In the genomic region with DNA sequence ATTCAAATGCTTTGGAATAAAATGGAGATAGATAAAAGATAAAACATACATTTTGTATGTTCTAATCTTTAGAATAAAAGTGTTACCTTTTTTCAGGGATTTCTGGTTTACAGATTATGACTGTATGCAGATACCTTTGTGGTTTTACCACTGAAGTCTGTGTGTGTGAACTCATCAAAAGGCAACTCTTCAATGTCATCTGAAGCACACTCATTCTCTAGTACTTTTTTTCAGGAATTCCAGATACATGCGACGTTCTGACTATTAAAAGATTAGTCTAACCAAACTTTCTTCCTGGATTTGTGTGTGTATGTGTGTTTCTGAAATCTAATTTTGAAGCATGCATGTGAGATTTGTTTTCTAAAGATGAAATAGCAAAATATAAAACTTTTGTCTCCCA, we compare ENCODE assay signal across 1 cellular context.
TF ChIP-seq lines count a peak whose summit lies in the region.

No MANE protein-coding gene starts in this region.

TF ChIP-seq in IMR-90, 13 proteins besides CTCF, POLR2A, EP300 and RAD21 (continued from another document):
- TF ChIP-seq, protein P1, sequence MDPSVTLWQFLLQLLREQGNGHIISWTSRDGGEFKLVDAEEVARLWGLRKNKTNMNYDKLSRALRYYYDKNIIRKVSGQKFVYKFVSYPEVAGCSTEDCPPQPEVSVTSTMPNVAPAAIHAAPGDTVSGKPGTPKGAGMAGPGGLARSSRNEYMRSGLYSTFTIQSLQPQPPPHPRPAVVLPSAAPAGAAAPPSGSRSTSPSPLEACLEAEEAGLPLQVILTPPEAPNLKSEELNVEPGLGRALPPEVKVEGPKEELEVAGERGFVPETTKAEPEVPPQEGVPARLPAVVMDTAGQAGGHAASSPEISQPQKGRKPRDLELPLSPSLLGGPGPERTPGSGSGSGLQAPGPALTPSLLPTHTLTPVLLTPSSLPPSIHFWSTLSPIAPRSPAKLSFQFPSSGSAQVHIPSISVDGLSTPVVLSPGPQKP (IDR thresholded peaks at IDR 0.05; ENCODE audit: borderline replicate concordance, low read depth, low read length): no peak
- TF ChIP-seq, protein P2, sequence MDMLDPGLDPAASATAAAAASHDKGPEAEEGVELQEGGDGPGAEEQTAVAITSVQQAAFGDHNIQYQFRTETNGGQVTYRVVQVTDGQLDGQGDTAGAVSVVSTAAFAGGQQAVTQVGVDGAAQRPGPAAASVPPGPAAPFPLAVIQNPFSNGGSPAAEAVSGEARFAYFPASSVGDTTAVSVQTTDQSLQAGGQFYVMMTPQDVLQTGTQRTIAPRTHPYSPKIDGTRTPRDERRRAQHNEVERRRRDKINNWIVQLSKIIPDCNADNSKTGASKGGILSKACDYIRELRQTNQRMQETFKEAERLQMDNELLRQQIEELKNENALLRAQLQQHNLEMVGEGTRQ (IDR thresholded peaks at IDR 0.05; ENCODE audit: low read depth, low read length): no peak
- TF ChIP-seq RFX5 (IDR thresholded peaks at IDR 0.05; ENCODE audit: low read depth, low read length) (no peak), FOS (IDR thresholded peaks at IDR 0.05; ENCODE audit: low read depth, low read length) (no peak), MAFK (IDR thresholded peaks at IDR 0.05; ENCODE audit: low read depth, low read length) (no peak), BHLHE40 (IDR thresholded peaks at IDR 0.05; ENCODE audit: low read depth, low read length) (no peak)
TF ChIP-seq in IMR-90: peak in this region for 0.
